8 cellular contexts compared by ENCODE assay signal in the genomic region with DNA sequence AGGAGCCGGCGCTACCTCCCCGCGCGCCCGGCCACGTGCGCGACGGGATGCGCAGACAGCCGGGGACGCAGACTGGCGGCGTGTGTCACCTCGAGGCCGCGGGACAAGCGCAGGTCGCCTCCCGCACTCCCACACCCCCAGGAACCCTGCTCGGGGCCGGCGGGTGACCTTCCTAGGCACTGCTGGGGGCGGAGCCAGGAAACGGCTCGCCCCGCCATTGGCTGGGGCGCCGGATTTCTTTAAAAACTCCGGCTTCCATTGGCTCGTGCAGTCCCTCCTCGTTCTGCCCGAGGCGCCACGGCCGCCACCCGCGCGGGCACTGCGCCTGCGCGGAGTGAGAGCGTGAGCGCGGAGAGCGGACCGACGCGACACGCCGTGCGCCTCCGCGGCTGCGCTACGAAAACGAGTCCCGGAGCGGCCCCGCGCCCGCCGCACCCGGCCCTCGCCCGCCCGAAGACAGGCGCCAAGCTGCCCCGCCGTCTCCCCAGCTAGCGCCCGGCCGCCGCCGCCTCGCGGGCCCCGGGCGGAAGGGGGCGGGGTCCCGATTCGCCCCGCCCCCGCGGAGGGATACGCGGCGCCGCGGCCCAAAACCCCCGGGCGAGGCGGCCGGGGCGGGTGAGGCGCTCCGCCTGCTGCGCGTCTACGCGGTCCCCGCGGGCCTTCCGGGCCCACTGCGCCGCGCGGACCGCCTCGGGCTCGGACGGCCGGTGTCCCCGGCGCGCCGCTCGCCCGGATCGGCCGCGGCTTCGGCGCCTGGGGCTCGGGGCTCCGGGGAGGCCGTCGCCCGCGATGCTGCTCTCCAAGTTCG. TPM values are rescaled to one million over a fixed set of nuclear protein-coding genes. Genes with fewer than 3 reads are reported as not detected.
DNase-seq lines count a peak whose midpoint lies in the region; ATAC-seq, FAIRE-seq and TF ChIP-seq lines count a peak whose summit lies in the region.

A gene (plus strand): TSS at position 614 of the 808 bp plus-strand sequence. CDS start 176 bp downstream, at position 790.

- intact Hi-C loops in esophagus muscularis mucosa (cut with DNase I), result no loop called here

- H3K9ac ChIP-seq in KMS-11, result peak within 1 kb of the TSS; percentile 78

- peak within 1 kb of the TSS; percentile 92 for H3K27ac Mint-ChIP-seq in activated T-cell treated with anti-CD3 and anti-CD28 coated beads, Interleukin-2, amount 50 U/mL, for 72 hours

- DNase-seq in DMS79 treated with DMSO at 0.1 percent for 48 hours (lab: John Stamatoyannopoulos, UW), result peak; percentile 60
- peak; percentile 92 for DNase-seq in RCC 7860 (ENCODE audit: low spot score)
- DNase-seq in activated T-cell treated with anti-CD3 and anti-CD28 coated beads, Interleukin-2, amount 50 U/mL, for 72 hours, result peak; percentile 92 to 94
- peak; percentile 96 for DNase-seq in esophagus muscularis mucosa (ENCODE audit: extremely low spot score)
- peak; percentile 77 for DNase-seq in stimulated activated CD8-positive, alpha-beta memory T cell treated with anti-CD3 and anti-CD28 coated beads, Interleukin-7, amount 100 ng/mL, for 24 hours (ENCODE audit: low read depth)

- TF ChIP-seq EP300 in esophagus muscularis mucosa (IDR thresholded peaks at IDR 0.05), result no peak

- no peaks in the 10 kb centered on the region for H3K9me3 Mint-ChIP-seq in activated T-cell treated with anti-CD3 and anti-CD28 coated beads, Interleukin-2, amount 50 U/mL, for 72 hours

- peak; percentile 78 for TF ChIP-seq POLR2A in esophagus muscularis mucosa (IDR thresholded peaks at IDR 0.05; ENCODE audit: low read depth)

- peak within 1 kb of the TSS; percentile 95 to 96 for H3K4me3 Mint-ChIP-seq in activated T-cell treated with anti-CD3 and anti-CD28 coated beads, Interleukin-2, amount 50 U/mL, for 72 hours

- H3K27me3 Mint-ChIP-seq in activated T-cell treated with anti-CD3 and anti-CD28 coated beads, Interleukin-2, amount 50 U/mL, for 72 hours (ENCODE audit: low read depth), result no peaks in the 10 kb centered on the region

- H3K27ac ChIP-seq in KMS-11 (peak within 1 kb of the TSS; percentile 53), esophagus muscularis mucosa (replicated peaks in 1 of 4) (peak within 1 kb of the TSS; percentile 88 to 98 (median 95)), muscle layer of duodenum (ENCODE audit: low read length) (peak within 1 kb of the TSS; percentile 63)

- H3K4me3 ChIP-seq in KMS-11 (IDR thresholded peaks at IDR 0.05; ENCODE audit: insufficient read depth, low read depth, low read length) (no peak within 1 kb of the TSS), esophagus muscularis mucosa (peak within 1 kb of the TSS; percentile 73 to 96 (median 89)), muscle layer of duodenum (ENCODE audit: low read depth in 1 of 2, low read length in 2 of 2) (peak within 1 kb of the TSS; percentile 72 to 73)

- H3K36me3 ChIP-seq in KMS-11 (ENCODE audit: insufficient read depth), result no peaks in the 10 kb centered on the region
- H3K36me3 ChIP-seq in esophagus muscularis mucosa, result peaks cover 11 to 38% (median 33%) of the 10 kb centered on the region in 4 donors
- peaks cover 11 to 19% of the 10 kb centered on the region in 2 donors for H3K36me3 ChIP-seq in muscle layer of duodenum (ENCODE audit: control insufficient read depth in 1 of 2, insufficient read depth in 2 of 2, low read length in 2 of 2)

- peaks cover 10 to 18% of the 10 kb centered on the region in 2 donors for H3K36me3 Mint-ChIP-seq in activated T-cell treated with anti-CD3 and anti-CD28 coated beads, Interleukin-2, amount 50 U/mL, for 72 hours (ENCODE audit: insufficient read depth in 2 of 2)

- TF ChIP-seq CTCF in KMS-11 (conservative IDR thresholded peaks at IDR 0.05; ENCODE audit: low read depth, low read length) (no peak), esophagus muscularis mucosa (IDR thresholded peaks at IDR 0.05) (no peak)

- H3K27me3 ChIP-seq in KMS-11 (ENCODE audit: insufficient read depth, low read depth) (no peaks in the 10 kb centered on the region), esophagus muscularis mucosa (no peaks in the 10 kb centered on the region), muscle layer of duodenum (ENCODE audit: low read depth, low read length) (no peaks in the 10 kb centered on the region)

- H3K9me3 ChIP-seq in esophagus muscularis mucosa (no peaks in the 10 kb centered on the region), muscle layer of duodenum (ENCODE audit: control insufficient read depth in 1 of 2, low read length in 2 of 2) (no peaks in the 10 kb centered on the region)

- FAIRE-seq in RCC 7860 (lab: Jason Lieb, UNC), result peak; percentile 72

- H2AFZ ChIP-seq in KMS-11 (ENCODE audit: low read depth), result peak within 1 kb of the TSS; percentile 14; the same call in 1 of the 2 replicates

- peaks cover 24% of the 10 kb centered on the region for H3K79me2 ChIP-seq in KMS-11 (ENCODE audit: insufficient read depth, low read depth)

- peaks cover 36% of the 10 kb centered on the region for H3K4me1 Mint-ChIP-seq in activated T-cell treated with anti-CD3 and anti-CD28 coated beads, Interleukin-2, amount 50 U/mL, for 72 hours (ENCODE audit: low read depth)

- peak; percentile 50 for ATAC-seq in GM21737 (IDR thresholded peaks at IDR 0.05; ENCODE audit: unreplicated experiment)
- peak; percentile 74 to 76 for ATAC-seq in activated T-cell treated with anti-CD3 and anti-CD28 coated beads, Interleukin-2, amount 50 U/mL, for 72 hours (replicated peaks in 1 of 2)

- no CpG with 5 or more reads among the region's 132 CpGs for WGBS in esophagus muscularis mucosa

- H3K4me1 ChIP-seq in KMS-11 (ENCODE audit: low read depth, poor library complexity, severe bottlenecking), result peaks cover 9% of the 10 kb centered on the region
- peaks cover 43 to 60% (median 52%) of the 10 kb centered on the region in 4 donors for H3K4me1 ChIP-seq in esophagus muscularis mucosa
- peaks cover 16 to 29% of the 10 kb centered on the region in 2 donors for H3K4me1 ChIP-seq in muscle layer of duodenum (ENCODE audit: control insufficient read depth in 1 of 2, insufficient read depth in 2 of 2, low read length in 2 of 2)

- H4K20me1 ChIP-seq in KMS-11 (ENCODE audit: insufficient read depth), result no peaks in the 10 kb centered on the region

- peak within 1 kb of the TSS; percentile 53 for H3K4me2 ChIP-seq in KMS-11

RNA-seq across cellular contexts. Expression of the gene that starts here (rescaled TPM):
- total RNA-seq in activated T-cell treated with anti-CD3 and anti-CD28 coated beads, Interleukin-2, amount 50 U/mL, for 72 hours, result 100 to 1,000 TPM; 209 to 236 TPM
- total RNA-seq in esophagus muscularis mucosa, result 100 to 1,000 TPM in 1 of 4 donors, 10 to 100 TPM in 3; 36.1 to 106 (median 56.5) TPM
